Comparison of ENCODE assay signal across 22 cellular contexts in the genomic region with DNA sequence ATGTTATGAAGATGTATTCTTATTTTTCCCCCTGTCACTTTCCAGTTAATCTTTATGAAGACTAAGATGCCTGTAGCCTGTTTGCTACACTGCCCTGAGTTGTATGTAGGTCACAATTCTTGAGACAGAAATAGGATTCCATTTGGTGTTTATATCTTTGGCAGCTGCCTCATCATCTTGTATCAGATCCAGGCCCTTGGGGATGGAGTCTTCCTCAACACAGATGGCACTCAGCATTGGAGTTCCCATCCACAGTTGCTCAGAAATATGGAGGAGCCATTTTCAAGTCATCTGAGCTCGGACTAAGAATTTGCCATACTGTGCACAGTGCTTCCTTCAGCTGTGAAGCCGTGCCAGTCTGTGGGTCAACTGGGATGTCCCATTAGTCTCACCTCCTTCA.
A peak's percentile ranks its signal among the peaks of the same experiment; 100 is the strongest.
DNase-seq lines count a peak whose midpoint lies in the region; ATAC-seq and TF ChIP-seq lines count a peak whose summit lies in the region.
"Had no signal": no experiment of that assay in that cellular context is flagged by ENCODE, and none has a peak within 500 bp of the region (broad histone marks: within the 10 kb centered on the region; RNA-seq: fewer than 3 reads in every experiment).

No MANE protein-coding gene starts in this region.

- no peak for DNase-seq in CD14-positive monocyte (ENCODE audit: low spot score)
- peak; percentile 97 for DNase-seq in G401 (ENCODE audit: low spot score)
- DNase-seq in cerebellar cortex (ENCODE audit: low spot score) = peak; percentile 97
- DNase-seq in myocyte (ENCODE audit: low read depth) = peak; percentile 52
- no peak for DNase-seq in hippocampal formation (lab: John Stamatoyannopoulos, UW)
- DNase-seq: activated naive CD4-positive, alpha-beta T cell treated with anti-CD3 and anti-CD28 coated beads, Interleukin-2, amount 10 ng/mL, durations not matched to agents 7 days and 5 days; BE2C; DND-41; hypothalamus; mucosa of descending colon; NCI-H1048; NCI-H2107; NCI-H774; sigmoid colon; stimulated activated CD4-positive, alpha-beta T cell treated with anti-CD3 and anti-CD28 coated beads, Interleukin-4, amount 100 ng/mL, for 1 hour; stimulated activated CD8-positive, alpha-beta memory T cell treated with anti-CD3 and anti-CD28 coated beads, Interleukin-4, amount 100 ng/mL, for 48 hours; testis had no signal

- H3K9me3 Mint-ChIP-seq in CD14-positive monocyte = no peaks in the 10 kb centered on the region
- H3K9me3 Mint-ChIP-seq: activated naive CD4-positive, alpha-beta T cell treated with anti-CD3 and anti-CD28 coated beads, Interleukin-2, amount 10 ng/mL, durations not matched to agents 7 days and 5 days; brain had no signal

- peaks cover 4 to 5% of the 10 kb centered on the region in 2 donors for H3K36me3 Mint-ChIP-seq in CD14-positive monocyte
- H3K36me3 Mint-ChIP-seq: brain had no signal

- H3K4me3 Mint-ChIP-seq in CD14-positive monocyte = no peak overlapping the region
- H3K4me3 Mint-ChIP-seq: activated naive CD4-positive, alpha-beta T cell treated with anti-CD3 and anti-CD28 coated beads, Interleukin-2, amount 10 ng/mL, durations not matched to agents 7 days and 5 days; brain had no signal

- in situ Hi-C loops in G401 (cut with HindIII; ENCODE audit: low sequenced_read_pairs) = no loop called here

- peak overlapping the region in 6 of 7 donors; percentile 24 to 87 (median 48) for H3K27ac Mint-ChIP-seq in CD14-positive monocyte
- H3K27ac Mint-ChIP-seq: activated naive CD4-positive, alpha-beta T cell treated with anti-CD3 and anti-CD28 coated beads, Interleukin-2, amount 10 ng/mL, durations not matched to agents 7 days and 5 days had no signal

- H3K27me3 Mint-ChIP-seq in CD14-positive monocyte (ENCODE audit: low read depth in 3 of 3) = peaks cover 0 to 2% (median 2%) of the 10 kb centered on the region in 3 donors

- intact Hi-C loops in CD14-positive monocyte (cut with micrococcal nuclease) = no loop called here

- TF ChIP-seq CTCF in CD14-positive monocyte (IDR thresholded peaks at IDR 0.05) = no peak

- peaks cover 59% of the 10 kb centered on the region for H3K4me1 Mint-ChIP-seq in CD14-positive monocyte

- ATAC-seq in HG03139 (IDR thresholded peaks at IDR 0.05; ENCODE audit: unreplicated experiment) (no peak), GM18858 (IDR thresholded peaks at IDR 0.05; ENCODE audit: unreplicated experiment) (no peak)
- ATAC-seq: K562, SK-N-SH treated with all-trans-retinoic acid at 6 μM for 48 hours had no signal

Comparison
In these comparisons a context has a peak if more than half of its experiments do, and no peak if none do; other contexts are left out.
1. DNase-seq: peak in G401 (single experiment), cerebellar cortex (single experiment) and myocyte (single experiment); none in CD14-positive monocyte (single experiment) and hippocampal formation (0 of 2).